ENCODE assay signal across 22 cellular contexts in the genomic region with DNA sequence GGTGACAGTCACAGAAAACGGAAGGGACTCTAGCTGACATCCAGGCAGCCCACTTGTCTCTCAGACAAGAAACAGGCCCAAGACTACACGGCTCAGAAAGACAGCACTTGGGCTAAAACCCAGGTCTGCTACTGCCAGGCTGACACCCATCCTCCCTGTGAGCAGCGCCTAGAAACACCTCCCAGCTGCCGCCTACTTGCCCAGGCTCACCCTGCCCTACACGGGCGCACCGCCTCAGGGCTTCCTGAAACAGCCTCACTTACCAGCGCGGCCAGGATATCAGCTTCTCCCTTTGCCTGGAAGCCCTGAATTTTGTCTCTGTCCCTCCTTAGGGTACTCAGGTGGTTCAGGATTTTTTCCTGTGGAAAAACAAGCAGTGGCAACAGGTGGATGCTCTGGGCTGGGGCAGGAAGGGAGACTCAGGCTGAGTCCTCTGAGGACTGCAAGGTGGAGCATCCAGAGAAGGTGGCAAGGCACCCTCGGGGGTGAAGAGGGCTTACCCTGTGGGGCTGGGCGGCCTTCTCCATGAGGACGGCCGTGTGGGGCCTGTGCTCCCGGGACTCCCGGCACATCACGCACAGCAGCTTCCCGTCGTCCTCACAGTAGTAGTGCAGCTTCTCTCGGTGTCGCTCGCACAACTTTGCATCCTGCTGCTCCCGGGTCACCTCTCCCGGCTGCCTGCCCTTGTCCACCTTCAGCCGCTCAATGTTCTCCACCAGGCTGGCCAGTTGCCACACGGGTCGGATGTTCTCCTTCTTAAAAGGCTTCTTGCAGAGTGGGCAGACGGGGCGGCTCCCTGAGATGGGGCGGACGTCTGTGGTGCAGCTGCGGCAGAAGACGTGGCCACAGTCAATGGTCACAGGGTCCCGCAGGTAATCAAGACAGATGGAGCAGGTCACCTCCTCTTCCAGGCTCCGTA. TPM values are rescaled to one million over a fixed set of nuclear protein-coding genes. Genes with fewer than 3 reads are reported as not detected.
"Had no signal": no experiment of that assay in that cellular context is flagged by ENCODE, and none has a peak within 500 bp of the region (broad histone marks: within the 10 kb centered on the region; RNA-seq: fewer than 3 reads in every experiment).

No MANE protein-coding gene starts in this region.

- H3K36me3 Mint-ChIP-seq: activated naive CD4-positive, alpha-beta T cell treated with anti-CD3 and anti-CD28 coated beads, Interleukin-2, amount 50 U/mL, for 72 hours had no signal

- H3K27me3 Mint-ChIP-seq: activated CD8-positive, alpha-beta memory T cell treated with anti-CD3 and anti-CD28 coated beads, Interleukin-2, amount 10 ng/mL, durations not matched to agents 7 days and 5 days; memory B cell; naive thymus-derived CD4-positive, alpha-beta T cell had no signal

- H3K4me3 Mint-ChIP-seq: activated CD8-positive, alpha-beta memory T cell treated with anti-CD3 and anti-CD28 coated beads, Interleukin-2, amount 10 ng/mL, durations not matched to agents 7 days and 5 days; memory B cell; naive thymus-derived CD4-positive, alpha-beta T cell had no signal

- H3K27ac Mint-ChIP-seq: activated CD8-positive, alpha-beta memory T cell treated with anti-CD3 and anti-CD28 coated beads, Interleukin-2, amount 10 ng/mL, durations not matched to agents 7 days and 5 days had no signal

- H3K9me3 ChIP-seq: gastroesophageal sphincter, left lung, mucosa of descending colon, tibial nerve, vagina had no signal

- H3K27ac ChIP-seq: brain microvascular endothelial cell, gastroesophageal sphincter, left lung, parathyroid adenoma, tibial nerve, vagina had no signal

- H3K4me3 ChIP-seq: gastroesophageal sphincter, left lung, mucosa of descending colon, tibial nerve, vagina had no signal

- H3K4me1 ChIP-seq: parathyroid adenoma had no signal

- H3K9me3 Mint-ChIP-seq: activated naive CD4-positive, alpha-beta T cell treated with anti-CD3 and anti-CD28 coated beads, Interleukin-2, amount 50 U/mL, for 72 hours; memory B cell had no signal

- DNase-seq: activated CD4-positive, alpha-beta T cell treated with anti-CD3 and anti-CD28 coated beads, Interleukin-2, amount 50 U/mL, for 1 hour; activated CD8-positive, alpha-beta memory T cell treated with anti-CD3 and anti-CD28 coated beads, Interleukin-2, amount 10 ng/mL, durations not matched to agents 7 days and 5 days; activated gamma-delta T cell; activated T-cell treated with anti-CD3 and anti-CD28 coated beads, Interleukin-2, amount 50 U/mL, for 1 hour; brain microvascular endothelial cell; cerebellar nuclear complex; effector memory CD4-positive, alpha-beta T cell; islet precursor cell; left lung; mucosa of descending colon; naive thymus-derived CD4-positive, alpha-beta T cell; stimulated activated CD4-positive, alpha-beta T cell treated with anti-CD3 and anti-CD28 coated beads, Interleukin-2, amount 100 ng/mL, for 48 hours; stimulated activated naive CD4-positive, alpha-beta T cell treated with Interleukin-2 at 50 U/mL for 16 hours; substantia nigra; T-helper 2 cell had no signal

- ATAC-seq: activated CD8-positive, alpha-beta memory T cell treated with anti-CD3 and anti-CD28 coated beads, Interleukin-2, amount 10 ng/mL, durations not matched to agents 7 days and 5 days; activated naive CD4-positive, alpha-beta T cell treated with anti-CD3 and anti-CD28 coated beads, Interleukin-2, amount 50 U/mL, for 72 hours; gastroesophageal sphincter; left lung; mucosa of descending colon; naive thymus-derived CD4-positive, alpha-beta T cell had no signal

- H3K27me3 ChIP-seq: brain microvascular endothelial cell, gastroesophageal sphincter, left lung, tibial nerve, vagina had no signal

RNA-seq across cellular contexts. Expression of a gene that starts 35.1 kb away (rescaled TPM):
- total RNA-seq: activated CD8-positive, alpha-beta memory T cell treated with anti-CD3 and anti-CD28 coated beads, Interleukin-2, amount 10 ng/mL, durations not matched to agents 7 days and 5 days; gastroesophageal sphincter; left lung; renal cortical epithelial cell; tibial nerve; vagina had no signal
- polyA plus RNA-seq: naive thymus-derived CD4-positive, alpha-beta T cell had no signal

RNA-seq across cellular contexts. Expression of a gene that starts 37.4 kb away (rescaled TPM):
- total RNA-seq: activated CD8-positive, alpha-beta memory T cell treated with anti-CD3 and anti-CD28 coated beads, Interleukin-2, amount 10 ng/mL, durations not matched to agents 7 days and 5 days; left lung; renal cortical epithelial cell; tibial nerve; vagina had no signal
- polyA plus RNA-seq: naive thymus-derived CD4-positive, alpha-beta T cell had no signal
